ENCODE assay signal across 33 cellular contexts in the genomic region with DNA sequence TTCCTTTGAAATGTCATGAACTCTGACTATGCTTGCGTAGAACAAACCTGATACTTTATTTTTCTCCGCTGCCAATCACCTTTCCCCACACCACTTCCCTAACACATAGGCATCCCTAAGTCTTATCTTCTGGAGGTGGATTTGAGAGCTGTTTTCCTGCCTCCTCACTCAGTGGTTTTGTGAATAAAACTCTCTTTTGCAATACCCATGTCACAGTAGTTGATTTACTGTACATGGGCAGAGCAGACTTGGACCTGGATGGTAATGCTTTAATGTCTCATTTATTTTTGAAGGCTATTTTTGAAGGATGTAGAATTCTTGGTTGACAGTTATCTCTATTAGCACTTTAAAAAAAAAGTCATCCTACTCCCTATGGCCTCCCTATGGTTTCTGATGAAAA.
"Had no signal": no experiment of that assay in that cellular context is flagged by ENCODE, and none has a peak within 500 bp of the region (broad histone marks: within the 10 kb centered on the region; RNA-seq: fewer than 3 reads in every experiment).

No MANE protein-coding gene starts in this region.

- FAIRE-seq: astrocyte had no signal

- H3K36me3 Mint-ChIP-seq: activated naive CD4-positive, alpha-beta T cell treated with anti-CD3 and anti-CD28 coated beads, Interleukin-2, amount 50 U/mL, for 24 hours; activated naive CD8-positive, alpha-beta T cell treated with anti-CD3 and anti-CD28 coated beads, Interleukin-2, amount 10 ng/mL, durations not matched to agents 7 days and 5 days; IgD-negative memory B cell had no signal

- H3K27me3 Mint-ChIP-seq: activated CD4-positive, alpha-beta T cell treated with anti-CD3 and anti-CD28 coated beads, Interleukin-2, amount 10 ng/mL, durations not matched to agents 24 days and 14 days; activated CD8-positive, alpha-beta T cell treated with anti-CD3 and anti-CD28 coated beads for 36 hours; activated naive CD4-positive, alpha-beta T cell treated with anti-CD3 and anti-CD28 coated beads, Interleukin-2, amount 50 U/mL, for 24 hours; activated naive CD8-positive, alpha-beta T cell treated with anti-CD3 and anti-CD28 coated beads, Interleukin-2, amount 10 ng/mL, durations not matched to agents 7 days and 5 days; activated T-helper 17 cell treated with anti-CD3 and anti-CD28 coated beads, Interleukin-2, amount 50 U/mL, for 72 hours; IgD-negative memory B cell had no signal

- H3K4me1 Mint-ChIP-seq: activated CD4-positive, alpha-beta T cell treated with anti-CD3 and anti-CD28 coated beads, Interleukin-2, amount 10 ng/mL, durations not matched to agents 24 days and 14 days; activated naive CD4-positive, alpha-beta T cell treated with anti-CD3 and anti-CD28 coated beads, Interleukin-2, amount 50 U/mL, for 24 hours; activated naive CD8-positive, alpha-beta T cell treated with anti-CD3 and anti-CD28 coated beads, Interleukin-2, amount 10 ng/mL, durations not matched to agents 7 days and 5 days; activated T-helper 17 cell treated with anti-CD3 and anti-CD28 coated beads, Interleukin-2, amount 50 U/mL, for 72 hours; IgD-negative memory B cell had no signal

- DNase-seq: activated CD4-positive, alpha-beta T cell treated with anti-CD3 and anti-CD28 coated beads, Interleukin-2, amount 10 ng/mL, durations not matched to agents 24 days and 14 days; activated CD4-positive, alpha-beta T cell treated with anti-CD3 and anti-CD28 coated beads, Interleukin-2, amount 50 U/mL, for 4 hours; activated CD8-positive, alpha-beta T cell treated with anti-CD3 and anti-CD28 coated beads for 36 hours; activated gamma-delta T cell; activated naive CD4-positive, alpha-beta T cell treated with Interleukin-2 at 50 U/mL for 16 hours; activated naive CD8-positive, alpha-beta T cell treated with anti-CD3 and anti-CD28 coated beads, Interleukin-2, amount 10 ng/mL, durations not matched to agents 7 days and 5 days; activated T-cell treated with anti-CD3 and anti-CD28 coated beads, Interleukin-2, amount 50 U/mL, for 1 hour; activated T-cell treated with anti-CD3 and anti-CD28 coated beads, Interleukin-2, amount 50 U/mL, for 72 hours; body of pancreas; caudate nucleus; cerebellar nuclear complex; Kasumi-1; KBM-7; MG63; NCI-H1105; NCI-H1436; NCI-H1694; NCI-H1930; NCI-H2081 treated with DMSO at 0.1 percent for 48 hours; NCI-H510A; NCI-H526; NCI-H748 treated with DMSO at 0.1 percent for 48 hours; NK-92 treated with Interleukin-12 subunit alpha and Interleukin-12 subunit beta, amount 100 ng/mL, for 24 hours; SHP77; SJCRH30; T1000; WERI-Rb-1 had no signal

- H3K4me1 ChIP-seq: body of pancreas, breast epithelium, SJCRH30 had no signal

- H3K27me3 ChIP-seq: body of pancreas, breast epithelium, MG63, SJCRH30 had no signal

- ATAC-seq: activated CD8-positive, alpha-beta T cell treated with anti-CD3 and anti-CD28 coated beads for 36 hours; activated T-cell treated with anti-CD3 and anti-CD28 coated beads, Interleukin-2, amount 50 U/mL, for 72 hours; activated T-helper 17 cell treated with anti-CD3 and anti-CD28 coated beads, Interleukin-2, amount 50 U/mL, for 72 hours; body of pancreas had no signal

- H3K9me3 Mint-ChIP-seq: activated CD4-positive, alpha-beta T cell treated with anti-CD3 and anti-CD28 coated beads, Interleukin-2, amount 10 ng/mL, durations not matched to agents 24 days and 14 days; activated naive CD4-positive, alpha-beta T cell treated with anti-CD3 and anti-CD28 coated beads, Interleukin-2, amount 50 U/mL, for 24 hours; activated T-helper 17 cell treated with anti-CD3 and anti-CD28 coated beads, Interleukin-2, amount 50 U/mL, for 72 hours had no signal

- H3K27ac Mint-ChIP-seq: activated CD4-positive, alpha-beta T cell treated with anti-CD3 and anti-CD28 coated beads, Interleukin-2, amount 10 ng/mL, durations not matched to agents 24 days and 14 days; activated CD8-positive, alpha-beta T cell treated with anti-CD3 and anti-CD28 coated beads for 36 hours; activated naive CD4-positive, alpha-beta T cell treated with anti-CD3 and anti-CD28 coated beads, Interleukin-2, amount 50 U/mL, for 24 hours; activated naive CD8-positive, alpha-beta T cell treated with anti-CD3 and anti-CD28 coated beads, Interleukin-2, amount 10 ng/mL, durations not matched to agents 7 days and 5 days; activated T-cell treated with anti-CD3 and anti-CD28 coated beads, Interleukin-2, amount 50 U/mL, for 72 hours; activated T-helper 17 cell treated with anti-CD3 and anti-CD28 coated beads, Interleukin-2, amount 50 U/mL, for 72 hours had no signal

- H3K27ac ChIP-seq: body of pancreas, breast epithelium, SJCRH30, SK-N-MC, WERI-Rb-1 had no signal

- H3K4me3 Mint-ChIP-seq: activated CD4-positive, alpha-beta T cell treated with anti-CD3 and anti-CD28 coated beads, Interleukin-2, amount 10 ng/mL, durations not matched to agents 24 days and 14 days; activated CD8-positive, alpha-beta T cell treated with anti-CD3 and anti-CD28 coated beads for 36 hours; activated naive CD4-positive, alpha-beta T cell treated with anti-CD3 and anti-CD28 coated beads, Interleukin-2, amount 50 U/mL, for 24 hours; activated naive CD8-positive, alpha-beta T cell treated with anti-CD3 and anti-CD28 coated beads, Interleukin-2, amount 10 ng/mL, durations not matched to agents 7 days and 5 days; activated T-cell treated with anti-CD3 and anti-CD28 coated beads, Interleukin-2, amount 50 U/mL, for 72 hours; activated T-helper 17 cell treated with anti-CD3 and anti-CD28 coated beads, Interleukin-2, amount 50 U/mL, for 72 hours; IgD-negative memory B cell had no signal

- H3K36me3 ChIP-seq: breast epithelium, MG63, SJCRH30, WERI-Rb-1 had no signal

- H3K4me3 ChIP-seq: body of pancreas, breast epithelium, MG63, SJCRH30, SK-N-MC had no signal

- H3K9me3 ChIP-seq: body of pancreas, breast epithelium, MG63, SJCRH30 had no signal
